In genomic region chr22:28829358-28830181, GRCh38 we compare ENCODE assay signal across 8 cellular contexts. TPM values are rescaled to one million over a fixed set of nuclear protein-coding genes. Genes with fewer than 3 reads are reported as not detected.
DNase-seq lines count a peak whose midpoint lies in the region; ATAC-seq and TF ChIP-seq lines count a peak whose summit lies in the region.

No MANE protein-coding gene starts in this region.

- peak overlapping the region; percentile 60 for H2AFZ ChIP-seq in neuronal stem cell (ENCODE audit: low read length)

- H3K9me3 Mint-ChIP-seq in Calu3 (ENCODE audit: low read depth, unreplicated experiment): no peaks in the 10 kb centered on the region
- H3K9me3 Mint-ChIP-seq in activated T-helper 17 cell treated with anti-CD3 and anti-CD28 coated beads, Interleukin-2, amount 50 U/mL, for 72 hours: no peaks in the 10 kb centered on the region

- H2BK5ac ChIP-seq in neuronal stem cell (ENCODE audit: low read length): no peak overlapping the region

- H3K4me3 ChIP-seq in fibroblast of villous mesenchyme (ENCODE audit: low read depth, low read length): no peak overlapping the region
- H3K4me3 ChIP-seq in neuronal stem cell (ENCODE audit: low read length in 2 of 2): no peak overlapping the region

- no peak overlapping the region for H3K9ac ChIP-seq in neuronal stem cell (ENCODE audit: low read depth, low read length, poor library complexity)

- no peak overlapping the region for H2BK12ac ChIP-seq in neuronal stem cell (ENCODE audit: low read length)

- H3K27me3 Mint-ChIP-seq in Calu3 (ENCODE audit: unreplicated experiment): no peaks in the 10 kb centered on the region
- H3K27me3 Mint-ChIP-seq in activated T-helper 17 cell treated with anti-CD3 and anti-CD28 coated beads, Interleukin-2, amount 50 U/mL, for 72 hours: no peaks in the 10 kb centered on the region

- H3K18ac ChIP-seq in neuronal stem cell (ENCODE audit: low read length): no peak overlapping the region

- H3K4me3 Mint-ChIP-seq in Calu3 (ENCODE audit: low read depth, unreplicated experiment): no peak overlapping the region
- H3K4me3 Mint-ChIP-seq in activated T-helper 17 cell treated with anti-CD3 and anti-CD28 coated beads, Interleukin-2, amount 50 U/mL, for 72 hours: no peak overlapping the region

- intact Hi-C loops in Calu3 (cut with micrococcal nuclease; ENCODE audit: unreplicated experiment): loop anchor here (1.0 to 5.0 kb wide), 3 partner anchors 31 to 229 kb away; partner anchors contain the start of genes CHEK2 and HSCB

- no peak overlapping the region for H3K4ac ChIP-seq in neuronal stem cell (ENCODE audit: low read length)

- no peak overlapping the region for H3K27ac Mint-ChIP-seq in Calu3 (ENCODE audit: unreplicated experiment)
- H3K27ac Mint-ChIP-seq in activated T-helper 17 cell treated with anti-CD3 and anti-CD28 coated beads, Interleukin-2, amount 50 U/mL, for 72 hours: no peak overlapping the region

- peak; percentile 74 for DNase-seq in Calu3
- DNase-seq in HS-27A (ENCODE audit: low read depth): peak; percentile 24
- DNase-seq in RKO (ENCODE audit: low spot score): peak; percentile 72
- peak; percentile 79 for DNase-seq in fibroblast of villous mesenchyme (ENCODE audit: low read depth)
- DNase-seq in neuronal stem cell (ENCODE audit: low spot score): peak; percentile 70
- peak; percentile 77 for DNase-seq in stimulated activated naive CD8-positive, alpha-beta T cell treated with anti-CD3 and anti-CD28 coated beads, Interleukin-15, Interleukin-2, amounts not matched to agents 100 U/mL and 50 U/mL, for 24 hours
- DNase-seq in cerebellar nuclear complex (lab: John Stamatoyannopoulos, UW): no peak

- no peak overlapping the region for H3K4me2 ChIP-seq in neuronal stem cell (ENCODE audit: insufficient read depth, low read length, poor library complexity, severe bottlenecking)

- H4K8ac ChIP-seq in neuronal stem cell (ENCODE audit: low read depth, low read length): no peak overlapping the region

- H3K36me3 Mint-ChIP-seq in Calu3 (ENCODE audit: insufficient read depth, unreplicated experiment): peaks cover 8% of the 10 kb centered on the region
- no peaks in the 10 kb centered on the region for H3K36me3 Mint-ChIP-seq in activated T-helper 17 cell treated with anti-CD3 and anti-CD28 coated beads, Interleukin-2, amount 50 U/mL, for 72 hours (ENCODE audit: low read depth)

- H2BK15ac ChIP-seq in neuronal stem cell (ENCODE audit: low read length): no peak overlapping the region

- no TSS peak for BruUV-seq in Calu3 (replicated peaks; lab: Mats Ljungman, UMichigan)

- no peak overlapping the region for H3K23ac ChIP-seq in neuronal stem cell (ENCODE audit: low read depth, low read length, poor library complexity)

- H3K4me1 ChIP-seq in neuronal stem cell (ENCODE audit: control insufficient read depth in 2 of 2, insufficient read depth in 1 of 2, low read depth in 1 of 2, low read length in 2 of 2): no peaks in the 10 kb centered on the region

- H3K36me3 ChIP-seq in neuronal stem cell (replicated peaks in 1 of 2; ENCODE audit: control insufficient read depth in 2 of 2, insufficient read depth in 2 of 2, low read length in 2 of 2): no peaks in the 10 kb centered on the region

- H3K79me1 ChIP-seq in neuronal stem cell (ENCODE audit: low read depth, low read length): no peaks in the 10 kb centered on the region

- H3K14ac ChIP-seq in neuronal stem cell (ENCODE audit: low read length): no peak overlapping the region

- H4K91ac ChIP-seq in neuronal stem cell (ENCODE audit: low read depth, low read length, poor library complexity): no peak overlapping the region

- no peak overlapping the region for H2BK120ac ChIP-seq in neuronal stem cell (ENCODE audit: low read depth, low read length)

- peaks cover 9% of the 10 kb centered on the region for H3K4me1 Mint-ChIP-seq in Calu3 (ENCODE audit: low read depth, unreplicated experiment)
- peaks cover 4% of the 10 kb centered on the region for H3K4me1 Mint-ChIP-seq in activated T-helper 17 cell treated with anti-CD3 and anti-CD28 coated beads, Interleukin-2, amount 50 U/mL, for 72 hours

- H2AK5ac ChIP-seq in neuronal stem cell (ENCODE audit: low read depth, low read length): no peak overlapping the region

- no peaks in the 10 kb centered on the region for H3K27me3 ChIP-seq in neuronal stem cell (ENCODE audit: control insufficient read depth in 3 of 3, insufficient read depth in 3 of 3, low read depth in 1 of 3, low read length in 3 of 3)

- peaks cover 1 to 5% of the 10 kb centered on the region in 2 donors for H3K9me3 ChIP-seq in neuronal stem cell (replicated peaks in 1 of 2; ENCODE audit: control insufficient read depth in 2 of 2, insufficient read depth in 1 of 2, low read depth in 1 of 2, low read length in 2 of 2)

- no CpG with 5 or more reads among the region's 12 CpGs for WGBS in neuronal stem cell (ENCODE audit: extremely low coverage in 2 of 2, insufficient read length in 2 of 2, insufficient replicate concordance in 1 of 2), 2 donors

- peak; percentile 95 for TF ChIP-seq CTCF in Calu3 (IDR thresholded peaks at IDR 0.05; ENCODE audit: unreplicated experiment)
- TF ChIP-seq CTCF in fibroblast of villous mesenchyme (IDR thresholded peaks at IDR 0.05; ENCODE audit: insufficient read depth, low read depth, low read length): peak; percentile 99

- no peak overlapping the region for H3K27ac ChIP-seq in neuronal stem cell (replicated peaks; ENCODE audit: low read length)

- peak; percentile 76 for ATAC-seq in activated T-helper 17 cell treated with anti-CD3 and anti-CD28 coated beads, Interleukin-2, amount 50 U/mL, for 72 hours (replicated peaks)
- peak; percentile 65 for ATAC-seq in stimulated activated naive CD8-positive, alpha-beta T cell treated with anti-CD3 and anti-CD28 coated beads, Interleukin-15, Interleukin-2, amounts not matched to agents 100 U/mL and 50 U/mL, for 24 hours

- CTCF ChIA-PET in Calu3 (lab: Charles Lee): interaction anchor here (0.6 to 1.5 kb wide), 5 partner anchors 11 to 229 kb away, joined by 3 to 7 read pairs (median 3); partner anchors contain the start of gene XBP1

RNA-seq across cellular contexts. Expression of gene XBP1, which starts 29.2 kb away (rescaled TPM):
- 179 and 192 TPM in 2 replicates for total RNA-seq in Calu3 (2022)
- total RNA-seq in activated T-helper 17 cell treated with anti-CD3 and anti-CD28 coated beads, Interleukin-2, amount 50 U/mL, for 72 hours: 10 to 100 TPM; 55.4 to 62.3 TPM
- total RNA-seq in fibroblast of villous mesenchyme: 219 and 247 TPM in 2 replicates
- 47.9 TPM for polyA plus RNA-seq in neuronal stem cell (2013, experiment 1 of 2)
- 46.0 TPM for polyA plus RNA-seq in neuronal stem cell (2013, experiment 2 of 2)

RNA-seq across cellular contexts. Expression of gene ZNRF3, which starts 53.8 kb away (rescaled TPM):
- total RNA-seq in Calu3 (2022) (23.7 and 24.5 TPM in 2 replicates), fibroblast of villous mesenchyme (1.7 and 3.9 TPM in 2 replicates)
- under 1 TPM; 0.26 to 0.43 TPM for total RNA-seq in activated T-helper 17 cell treated with anti-CD3 and anti-CD28 coated beads, Interleukin-2, amount 50 U/mL, for 72 hours
- 9.4 TPM for polyA plus RNA-seq in neuronal stem cell (2013, experiment 1 of 2)
- 9.0 TPM for polyA plus RNA-seq in neuronal stem cell (2013, experiment 2 of 2)

RNA-seq across cellular contexts. Expression of gene CCDC117, which starts 57.1 kb away (rescaled TPM):
- total RNA-seq in Calu3 (2022) (25.4 and 27.0 TPM in 2 replicates), fibroblast of villous mesenchyme (21.6 and 34.5 TPM in 2 replicates)
- total RNA-seq in activated T-helper 17 cell treated with anti-CD3 and anti-CD28 coated beads, Interleukin-2, amount 50 U/mL, for 72 hours: 10 to 100 TPM; 16.0 to 20.0 TPM
- 32.5 TPM for polyA plus RNA-seq in neuronal stem cell (2013, experiment 1 of 2)
- polyA plus RNA-seq in neuronal stem cell (2013, experiment 2 of 2): 33.6 TPM

Comparison
In these comparisons a context has a peak if more than half of its experiments do, and no peak if none do; other contexts are left out.
1. DNase-seq: peak in Calu3 (single experiment), HS-27A (single experiment), RKO (single experiment), fibroblast of villous mesenchyme (single experiment), neuronal stem cell (single experiment) and stimulated activated naive CD8-positive, alpha-beta T cell treated with anti-CD3 and anti-CD28 coated beads, Interleukin-15, Interleukin-2, amounts not matched to agents 100 U/mL and 50 U/mL, for 24 hours (single experiment); none in cerebellar nuclear complex (0 of 2).